Comparison of ENCODE assay signal across 10 cellular contexts in the genomic region with DNA sequence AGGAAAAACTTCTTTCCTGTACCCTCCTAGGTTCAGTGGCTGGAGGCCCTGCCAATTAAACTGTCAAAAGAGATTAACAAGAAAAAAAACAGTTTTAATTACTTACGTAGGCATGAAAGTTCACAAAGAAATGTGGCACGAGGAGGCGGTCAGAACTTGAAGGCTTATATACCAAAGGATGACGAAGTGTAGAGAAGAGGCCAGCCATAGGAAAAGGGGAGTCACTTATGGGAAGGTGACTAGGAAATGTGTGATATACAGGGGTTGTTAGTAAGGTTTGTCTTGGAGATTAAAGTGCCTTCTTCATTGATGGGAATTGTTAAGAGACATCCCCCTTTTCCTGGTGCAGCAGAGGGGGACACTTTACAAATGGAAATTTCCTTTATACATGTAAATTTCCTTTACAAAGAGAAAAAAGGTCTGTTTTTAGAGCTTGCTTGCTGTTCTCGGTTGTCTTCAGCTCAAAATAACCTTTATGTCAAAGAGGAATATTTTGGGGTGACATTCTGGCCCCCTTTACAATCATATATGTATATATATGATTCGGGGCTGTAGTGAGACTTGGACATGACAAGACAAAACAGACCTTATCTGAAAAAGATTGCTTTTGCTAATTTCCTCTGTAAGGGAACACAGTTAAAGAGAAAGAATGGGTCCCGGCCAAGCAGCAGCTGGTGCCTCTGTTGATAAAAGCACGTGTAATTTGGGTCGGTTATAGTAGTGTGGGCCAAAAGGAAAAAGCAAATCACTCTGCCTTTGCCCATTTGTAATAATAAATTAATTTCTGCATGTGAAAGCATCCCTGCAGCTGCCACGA. TPM values are rescaled to one million over a fixed set of nuclear protein-coding genes. Genes with fewer than 3 reads are reported as not detected.
DNase-seq lines count a peak whose midpoint lies in the region; ATAC-seq and TF ChIP-seq lines count a peak whose summit lies in the region.
"Had no signal": no experiment of that assay in that cellular context is flagged by ENCODE, and none has a peak within 500 bp of the region (broad histone marks: within the 10 kb centered on the region; RNA-seq: fewer than 3 reads in every experiment).

No MANE protein-coding gene starts in this region.

- TF ChIP-seq POLR2A in body of pancreas (IDR thresholded peaks at IDR 0.05) = no peak
- TF ChIP-seq POLR2A in suprapubic skin (IDR thresholded peaks at IDR 0.05) = no peak

- DNase-seq in NCI-H1092 treated with DMSO at 0.1 percent for 48 hours (lab: John Stamatoyannopoulos, UW) = peak; percentile 52
- peak; percentile 42 to 78 (median 51) for DNase-seq in body of pancreas
- no peak for DNase-seq in immature natural killer cell
- no peak for DNase-seq in suprapubic skin (ENCODE audit: low spot score in 2 of 2)
- no peak for DNase-seq in foreskin fibroblast
- DNase-seq in amygdala (lab: John Stamatoyannopoulos, UW) = no peak
- DNase-seq: NCI-H2029 treated with DMSO at 0.1 percent for 48 hours, nucleus accumbens, T-helper 1 cell had no signal

- H3K27me3 ChIP-seq in body of pancreas (no peaks in the 10 kb centered on the region), suprapubic skin (no peaks in the 10 kb centered on the region)

- H3K4me3 Mint-ChIP-seq in immature natural killer cell = no peak overlapping the region

- no peak for TF ChIP-seq CTCF in body of pancreas (IDR thresholded peaks at IDR 0.05)
- TF ChIP-seq CTCF in suprapubic skin (IDR thresholded peaks at IDR 0.05) = no peak
- TF ChIP-seq CTCF in foreskin fibroblast (IDR thresholded peaks at IDR 0.05; ENCODE audit: low read depth, low read length) = no peak

- no peak for TF ChIP-seq EP300 in suprapubic skin (IDR thresholded peaks at IDR 0.05)

- H3K9me3 Mint-ChIP-seq in immature natural killer cell = no peaks in the 10 kb centered on the region

- intact Hi-C loops in body of pancreas (cut with DNase I) = no loop called here

- ATAC-seq in body of pancreas (peak; percentile 52), HG02973 (IDR thresholded peaks at IDR 0.05; ENCODE audit: unreplicated experiment) (no peak)

- H3K4me1 ChIP-seq in body of pancreas = peaks cover 71% of the 10 kb centered on the region
- H3K4me1 ChIP-seq in suprapubic skin = peaks cover 57% of the 10 kb centered on the region

- peaks cover 34 to 66% of the 10 kb centered on the region in 2 donors for H3K4me1 Mint-ChIP-seq in immature natural killer cell

- no peaks in the 10 kb centered on the region for H3K9me3 ChIP-seq in body of pancreas
- H3K9me3 ChIP-seq in suprapubic skin = no peaks in the 10 kb centered on the region

- H3K27ac ChIP-seq in body of pancreas = peak overlapping the region; percentile 28 to 73 (median 65)
- peak overlapping the region; percentile 58 for H3K27ac ChIP-seq in suprapubic skin

- peaks cover 0 to 4% (median 0%) of the 10 kb centered on the region in 3 donors for H3K36me3 Mint-ChIP-seq in immature natural killer cell

- H3K27me3 Mint-ChIP-seq in immature natural killer cell (ENCODE audit: low read depth in 3 of 3) = no peaks in the 10 kb centered on the region

- 14 to 19% methylated on average over 10 of the region's 10 CpGs for WGBS in body of pancreas, 2 donors
- WGBS in suprapubic skin = 31% methylated on average over 10 of the region's 10 CpGs

- H3K4me3 ChIP-seq in body of pancreas = no peak overlapping the region
- no peak overlapping the region for H3K4me3 ChIP-seq in suprapubic skin
- no peak overlapping the region for H3K4me3 ChIP-seq in foreskin fibroblast (ENCODE audit: low read depth in 1 of 2, low read length in 2 of 2)

- peak overlapping the region in 5 of 6 donors; percentile 14 to 70 (median 47) for H3K27ac Mint-ChIP-seq in immature natural killer cell

- no peaks in the 10 kb centered on the region for H3K36me3 ChIP-seq in body of pancreas (replicated peaks in 1 of 2; ENCODE audit: insufficient read depth in 1 of 2, low read depth in 2 of 2)
- H3K36me3 ChIP-seq in suprapubic skin = no peaks in the 10 kb centered on the region

RNA-seq across cellular contexts. Expression of a gene that starts 38.6 kb away (rescaled TPM):
- 100 to 1,000 TPM; 163 to 240 TPM for total RNA-seq in body of pancreas
- 100 to 1,000 TPM in 1 of 3 donors, 10 to 100 TPM in 2; 14.0 to 116 (median 20.0) TPM for polyA plus RNA-seq in immature natural killer cell
- total RNA-seq in suprapubic skin = 100 to 1,000 TPM; 234 to 658 (median 244) TPM

Comparison
In these comparisons a context has a peak if more than half of its experiments do, and no peak if none do; other contexts are left out.
1. DNase-seq: peak in NCI-H1092 treated with DMSO at 0.1 percent for 48 hours (single experiment) and body of pancreas (4 of 4); none in immature natural killer cell (0 of 3), suprapubic skin (0 of 2), foreskin fibroblast (0 of 2) and amygdala (0 of 56).